In the genomic region with DNA sequence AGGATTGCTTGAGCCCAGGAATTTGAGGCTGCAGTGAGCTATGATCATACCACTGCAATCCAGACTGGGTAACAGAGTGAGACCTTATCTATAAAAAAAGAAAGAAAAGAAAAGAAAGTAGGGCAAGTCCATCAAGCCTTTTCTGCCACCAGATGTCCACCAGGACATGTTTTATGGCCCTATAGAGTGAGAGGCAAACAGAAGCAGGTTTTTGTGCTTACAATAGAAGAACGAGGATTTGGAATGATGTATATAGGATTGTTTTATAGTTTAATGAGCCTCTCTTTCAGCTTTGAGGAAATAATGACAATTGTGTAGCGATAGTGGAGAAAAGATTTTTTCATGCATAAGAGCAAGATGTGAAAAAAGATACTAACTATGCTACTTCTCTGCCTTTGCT, we compare ENCODE assay signal across 16 cellular contexts.
DNase-seq lines count a peak whose midpoint lies in the region; ATAC-seq and TF ChIP-seq lines count a peak whose summit lies in the region.
"Had no signal": no experiment of that assay in that cellular context is flagged by ENCODE, and none has a peak within 500 bp of the region (broad histone marks: within the 10 kb centered on the region; RNA-seq: fewer than 3 reads in every experiment).

No MANE protein-coding gene starts in this region.

- no peaks in the 10 kb centered on the region for H3K4me1 ChIP-seq in colonic mucosa
- peaks cover 26% of the 10 kb centered on the region for H3K4me1 ChIP-seq in mucosa of descending colon (ENCODE audit: low read depth)
- H3K4me1 ChIP-seq in transverse colon, result peaks cover 0 to 19% (median 10%) of the 10 kb centered on the region in 4 donors
- H3K4me1 ChIP-seq: A549; BLaER1 treated with 17β-estradiol and CSF1 and Interleukin-3, amounts not matched to agents 10 nM and 100 nM; Caco-2 had no signal

- H3K36me3 ChIP-seq in colonic mucosa (no peaks in the 10 kb centered on the region), mucosa of descending colon (ENCODE audit: low read depth) (no peaks in the 10 kb centered on the region), transverse colon (no peaks in the 10 kb centered on the region), H7 (replicated peaks; ENCODE audit: control insufficient read depth, insufficient read depth, low read length) (no peaks in the 10 kb centered on the region)
- H3K36me3 ChIP-seq: BLaER1 treated with 17β-estradiol and CSF1 and Interleukin-3, amounts not matched to agents 10 nM and 100 nM had no signal

- 31 to 44% methylated on average over 2 of the region's 2 CpGs for WGBS in transverse colon (ENCODE audit: low coverage in 1 of 2), 2 donors

- H3K9me3 ChIP-seq in colonic mucosa, result no peaks in the 10 kb centered on the region
- no peaks in the 10 kb centered on the region for H3K9me3 ChIP-seq in mucosa of descending colon
- H3K9me3 ChIP-seq in transverse colon, result no peaks in the 10 kb centered on the region
- H3K9me3 ChIP-seq: A549; BLaER1 treated with 17β-estradiol and CSF1 and Interleukin-3, amounts not matched to agents 10 nM and 100 nM; Caco-2 had no signal

- peak overlapping the region in 1 of 2 donors; percentile 59 for H3K9ac ChIP-seq in colonic mucosa (ENCODE audit: low read depth in 2 of 2, low read length in 2 of 2)
- H3K9ac ChIP-seq: BLaER1 treated with 17β-estradiol and CSF1 and Interleukin-3, amounts not matched to agents 10 nM and 100 nM had no signal

- H3K4me3 ChIP-seq in colonic mucosa (no peak overlapping the region), mucosa of descending colon (no peak overlapping the region), transverse colon (no peak overlapping the region), H7 (ENCODE audit: insufficient read depth, low read depth, low read length) (no peak overlapping the region)
- H3K4me3 ChIP-seq: A549; BLaER1 treated with 17β-estradiol and CSF1 and Interleukin-3, amounts not matched to agents 10 nM and 100 nM had no signal

- intact Hi-C loops in colonic mucosa (cut with DNase I) (no loop called here), mucosa of descending colon (cut with DNase I, micrococcal nuclease) (no loop called here), transverse colon (cut with DNase I; ENCODE audit: low total_unique reads) (no loop called here)

- H3K27ac ChIP-seq in colonic mucosa (peak overlapping the region; percentile 62), transverse colon (peak overlapping the region; percentile 60 to 80 (median 72))
- H3K27ac ChIP-seq: 22Rv1; A549; BLaER1 treated with 17β-estradiol and CSF1 and Interleukin-3, amounts not matched to agents 10 nM and 100 nM; C4-2B had no signal

- no peak for TF ChIP-seq POLR2A in transverse colon (IDR thresholded peaks at IDR 0.05)

- ATAC-seq in mucosa of descending colon, result peak; percentile 88
- no peak for ATAC-seq in GM21367 (IDR thresholded peaks at IDR 0.05; ENCODE audit: unreplicated experiment)
- ATAC-seq: A549; CD8-positive, alpha-beta T cell had no signal

- no peaks in the 10 kb centered on the region for H3K27me3 ChIP-seq in colonic mucosa
- no peaks in the 10 kb centered on the region for H3K27me3 ChIP-seq in transverse colon
- H3K27me3 ChIP-seq in H7 (ENCODE audit: control insufficient read depth, insufficient read depth, low read length), result no peaks in the 10 kb centered on the region
- H3K27me3 ChIP-seq: BLaER1 treated with 17β-estradiol and CSF1 and Interleukin-3, amounts not matched to agents 10 nM and 100 nM had no signal

- no peak for TF ChIP-seq EP300 in transverse colon (IDR thresholded peaks at IDR 0.05; ENCODE audit: low read depth)

- DNase-seq in colonic mucosa (no peak), mucosa of descending colon (peak in 1 of 3 donors; percentile 39), transverse colon (no peak), H7 (no peak)
- DNase-seq: AML-193; Caco-2; Calu3; CD4-positive, alpha-beta T cell; CD8-positive, alpha-beta T cell; DMS79 treated with DMSO at 0.1 percent for 48 hours; GF-D8 had no signal

- TF ChIP-seq CTCF in colonic mucosa (IDR thresholded peaks at IDR 0.05), result no peak
- TF ChIP-seq CTCF in mucosa of descending colon (IDR thresholded peaks at IDR 0.05), result no peak
- no peak for TF ChIP-seq CTCF in transverse colon (IDR thresholded peaks at IDR 0.05)

- in situ Hi-C loops in transverse colon (cut with MboI; ENCODE audit: low pct_ligation_motif_present in 1 of 4, low pct_unique_long_range_greater_than_20kb in 1 of 4, low sequenced_read_pairs in 3 of 4), result no loop called here
